In genomic region chr4:166996216-166996615, GRCh38 we compare ENCODE assay signal across 24 cellular contexts.
DNase-seq lines count a peak whose midpoint lies in the region; ATAC-seq, FAIRE-seq and TF ChIP-seq lines count a peak whose summit lies in the region.
"Had no signal": no experiment of that assay in that cellular context is flagged by ENCODE, and none has a peak within 500 bp of the region (broad histone marks: within the 10 kb centered on the region; RNA-seq: fewer than 3 reads in every experiment).

No MANE protein-coding gene starts in this region.

- H3K27me3 ChIP-seq in SU-DHL-6 (ENCODE audit: low read length): no peaks in the 10 kb centered on the region
- H3K27me3 ChIP-seq: SJSA1 had no signal

- no peaks in the 10 kb centered on the region for H3K36me3 ChIP-seq in SU-DHL-6 (ENCODE audit: low read length)
- H3K36me3 ChIP-seq: SJSA1 had no signal

- TF ChIP-seq CTCF in SU-DHL-6 (IDR thresholded peaks at IDR 0.05; ENCODE audit: insufficient read depth, low read length, poor library complexity, severe bottlenecking): no peak

- H3K9me2 ChIP-seq in SU-DHL-6 (replicated peaks; ENCODE audit: insufficient read depth, low read length): no peaks in the 10 kb centered on the region

- peak; percentile 8 for DNase-seq in NCI-H1105 treated with DMSO at 0.1 percent for 48 hours (lab: John Stamatoyannopoulos, UW)
- no peak for DNase-seq in NCI-H1105 (lab: John Stamatoyannopoulos, UW)
- DNase-seq in frontal cortex (ENCODE audit: low spot score in 2 of 2): peak; percentile 4 to 5
- peak; percentile 96 for DNase-seq in pons (ENCODE audit: low spot score)
- no peak for DNase-seq in activated effector memory CD4-positive, alpha-beta T cell treated with Interleukin-2 at 50 U/mL for 16 hours
- DNase-seq in activated T-cell treated with anti-CD3 and anti-CD28 coated beads for 4 hours: no peak
- DNase-seq: DMS53, H9, Karpas-422, NCI-H1092, NCI-H1694, NCI-H2029 treated with DMSO at 0.1 percent for 48 hours, NCI-H2171 treated with DMSO at 0.1 percent for 48 hours, NCI-H345, NCI-H510A treated with DMSO at 0.1 percent for 48 hours, NCI-H774, PC-9, Right ventricle myocardium superior had no signal

- no peaks in the 10 kb centered on the region for H3K9me3 ChIP-seq in SU-DHL-6 (ENCODE audit: insufficient read depth, low read length)
- H3K9me3 ChIP-seq: SJSA1 had no signal

- H3K9ac ChIP-seq in SU-DHL-6 (ENCODE audit: low read length): no peak overlapping the region

- H3K79me2 ChIP-seq in SU-DHL-6 (ENCODE audit: insufficient read depth, low read length): no peaks in the 10 kb centered on the region

- no peak overlapping the region for H3K4me2 ChIP-seq in SU-DHL-6 (ENCODE audit: low read depth, low read length, poor library complexity, severe bottlenecking)
- H3K4me2 ChIP-seq: GM23338, PC-9 had no signal

- no peaks in the 10 kb centered on the region for H4K20me1 ChIP-seq in SU-DHL-6 (ENCODE audit: low read depth, low read length)

- FAIRE-seq in frontal cortex (lab: Jason Lieb, UNC): no peak
- FAIRE-seq: HepG2 had no signal

- H3F3A ChIP-seq in SU-DHL-6 (ENCODE audit: insufficient read depth): no peaks in the 10 kb centered on the region

- H3K4me3 ChIP-seq in SU-DHL-6 (ENCODE audit: insufficient read depth, low read length, poor library complexity, severe bottlenecking): no peak overlapping the region
- H3K4me3 ChIP-seq: GM23338, PC-9, SJSA1 had no signal

- H2AFZ ChIP-seq in SU-DHL-6 (ENCODE audit: low read depth, low read length, severe bottlenecking): peak overlapping the region; percentile 65
- H2AFZ ChIP-seq: GM23338, PC-9 had no signal

- no peak overlapping the region for H3K27ac ChIP-seq in SU-DHL-6 (ENCODE audit: low read depth, low read length)
- H3K27ac ChIP-seq: 22Rv1, PC-9, SJSA1 had no signal

- ATAC-seq in GM18498 (IDR thresholded peaks at IDR 0.05; ENCODE audit: unreplicated experiment): no peak
- ATAC-seq: GM23338, HepG2 had no signal

Comparison
In these comparisons a context has a peak if more than half of its experiments do, and no peak if none do; other contexts are left out.
1. DNase-seq: peak in NCI-H1105 treated with DMSO at 0.1 percent for 48 hours (single experiment), frontal cortex (2 of 2) and pons (single experiment); none in NCI-H1105 (single experiment), activated effector memory CD4-positive, alpha-beta T cell treated with Interleukin-2 at 50 U/mL for 16 hours (single experiment) and activated T-cell treated with anti-CD3 and anti-CD28 coated beads for 4 hours (single experiment).